31 cellular contexts compared by ENCODE assay signal in the genomic region with DNA sequence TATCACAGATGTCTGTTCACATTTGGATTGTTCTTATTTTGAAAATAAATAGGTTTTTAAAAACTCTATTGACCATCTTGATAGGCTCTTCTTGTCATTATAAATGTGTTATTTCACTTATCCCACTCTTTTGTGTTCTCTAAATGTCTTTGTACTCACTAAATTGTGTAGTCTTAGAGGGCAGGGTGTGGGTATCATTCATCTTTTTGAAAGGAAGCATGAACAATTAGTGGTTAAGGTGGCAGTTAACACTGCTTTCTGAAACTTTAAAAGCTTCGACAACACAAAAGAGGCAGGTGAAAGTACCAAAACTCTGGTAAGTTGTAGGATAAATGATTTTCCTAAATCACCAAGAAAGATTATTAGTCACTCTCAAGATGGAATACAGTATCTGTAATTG.
"Had no signal": no experiment of that assay in that cellular context is flagged by ENCODE, and none has a peak within 500 bp of the region (broad histone marks: within the 10 kb centered on the region; RNA-seq: fewer than 3 reads in every experiment).

No MANE protein-coding gene starts in this region.

- H3K4me3 ChIP-seq: adrenal gland, body of pancreas, cardiac muscle cell had no signal

- H3K4me1 ChIP-seq: adrenal gland, body of pancreas had no signal

- DNase-seq: activated B cell treated with CpG ODN at 0.5 μM for 24 hours; activated CD4-positive, alpha-beta memory T cell treated with anti-CD3 and anti-CD28 coated beads for 36 hours; activated CD4-positive, alpha-beta T cell treated with anti-CD3 and anti-CD28 coated beads for 4 hours; activated CD4-positive, alpha-beta T cell treated with anti-CD3 and anti-CD28 coated beads, Interleukin-2, amount 10 ng/mL, durations not matched to agents 24 days and 14 days; activated CD4-positive, alpha-beta T cell treated with anti-CD3 and anti-CD28 coated beads, Interleukin-2, amount 50 U/mL, for 1 hour; activated CD4-positive, alpha-beta T cell treated with anti-CD3 and anti-CD28 coated beads, Interleukin-2, amount 50 U/mL, for 4 hours; activated CD4-positive, CD25-positive, alpha-beta regulatory T cell treated with anti-CD3 and anti-CD28 coated beads, Interleukin-2, amount 50 U/mL, for 72 hours; activated CD8-positive, alpha-beta memory T cell treated with anti-CD3 and anti-CD28 coated beads, Interleukin-2, amount 50 U/mL, for 4 hours; activated CD8-positive, alpha-beta T cell treated with anti-CD3 and anti-CD28 coated beads for 36 hours; activated effector memory CD4-positive, alpha-beta T cell treated with anti-CD3 and anti-CD28 coated beads, Interleukin-2, amount 50 U/mL, for 16 hours; activated gamma-delta T cell treated with Interleukin-2 at 50 U/mL for 16 hours; activated naive CD4-positive, alpha-beta T cell; activated naive CD4-positive, alpha-beta T cell treated with anti-CD3 and anti-CD28 coated beads for 36 hours; activated naive CD4-positive, alpha-beta T cell treated with anti-CD3 and anti-CD28 coated beads, Interleukin-2, amount 50 U/mL, for 16 hours; activated naive CD8-positive, alpha-beta T cell treated with anti-CD3 and anti-CD28 coated beads for 36 hours; activated T-cell treated with anti-CD3 and anti-CD28 coated beads for 4 hours; activated T-cell treated with anti-CD3 and anti-CD28 coated beads, Interleukin-2, amount 50 U/mL, for 1 hour; activated T-cell treated with anti-CD3 and anti-CD28 coated beads, Interleukin-2, amount 50 U/mL, for 4 hours; activated T-cell treated with anti-CD3 and anti-CD28 coated beads, Interleukin-2, amount 50 U/mL, for 72 hours; adrenal gland; amniotic stem cell; aorta; body of pancreas; caudate nucleus; cerebellar nuclear complex; T-helper 2 cell; T-helper 9 cell had no signal

- H3K9me3 ChIP-seq: adrenal gland, body of pancreas had no signal

- H3K27me3 ChIP-seq: adrenal gland, body of pancreas, cardiac muscle cell had no signal

- H3K27ac ChIP-seq: adrenal gland, body of pancreas, cardiac muscle cell, VCaP had no signal

- ATAC-seq: activated CD8-positive, alpha-beta T cell treated with anti-CD3 and anti-CD28 coated beads for 36 hours; activated naive CD4-positive, alpha-beta T cell treated with anti-CD3 and anti-CD28 coated beads, Interleukin-2, amount 50 U/mL, for 72 hours; activated T-cell treated with anti-CD3 and anti-CD28 coated beads, Interleukin-2, amount 50 U/mL, for 4 hours; activated T-cell treated with anti-CD3 and anti-CD28 coated beads, Interleukin-2, amount 50 U/mL, for 72 hours; activated T-helper 17 cell treated with anti-CD3 and anti-CD28 coated beads, Interleukin-2, amount 50 U/mL, for 72 hours; body of pancreas had no signal

- H3K36me3 ChIP-seq: adrenal gland, cardiac muscle cell had no signal
